8 cellular contexts compared by ENCODE assay signal in genomic region chr14:80941241-80942157, GRCh38. TPM values are rescaled to one million over a fixed set of nuclear protein-coding genes. Genes with fewer than 3 reads are reported as not detected.
DNase-seq lines count a peak whose midpoint lies in the region; ATAC-seq and TF ChIP-seq lines count a peak whose summit lies in the region.

TSS of gene CEP128 (minus strand) at chr14:80941738.

- peak within 1 kb of the TSS; percentile 68 to 83 (median 77) for H3K9ac ChIP-seq in skeletal muscle tissue (ENCODE audit: low read depth in 1 of 3, low read length in 3 of 3)

- no peaks in the 10 kb centered on the region for H3K9me3 ChIP-seq in breast epithelium
- H3K9me3 ChIP-seq in iPS-18c (ENCODE audit: control insufficient read depth, insufficient read depth, low read length) = peaks cover 2% of the 10 kb centered on the region
- no peaks in the 10 kb centered on the region for H3K9me3 ChIP-seq in skeletal muscle tissue (ENCODE audit: control insufficient read depth in 3 of 3, low read length in 3 of 3)

- H3K4me3 ChIP-seq in breast epithelium = peak within 1 kb of the TSS; percentile 67 to 76 (median 69)
- H3K4me3 ChIP-seq in iPS-18c (ENCODE audit: insufficient read depth, low read depth, low read length) = peak within 1 kb of the TSS; percentile 94
- H3K4me3 ChIP-seq in skeletal muscle tissue (ENCODE audit: low read length in 3 of 3) = peak within 1 kb of the TSS; percentile 85 to 93 (median 89)

- peak; percentile 90 for ATAC-seq in GM18870 (IDR thresholded peaks at IDR 0.05; ENCODE audit: unreplicated experiment)
- peak; percentile 96 for ATAC-seq in HG03108 (IDR thresholded peaks at IDR 0.05; ENCODE audit: unreplicated experiment)

- TF ChIP-seq CTCF in VCaP (conservative IDR thresholded peaks at IDR 0.05) (no peak), breast epithelium (IDR thresholded peaks at IDR 0.05) (no peak)

- H3K4me1 ChIP-seq in breast epithelium (peaks cover 0 to 3% of the 10 kb centered on the region in 2 donors), skeletal muscle tissue (ENCODE audit: control insufficient read depth in 3 of 3, insufficient read depth in 3 of 3, low read length in 3 of 3) (peaks cover 4 to 8% (median 6%) of the 10 kb centered on the region in 3 donors)

- DNase-seq in ACHN (peak; percentile 96), NCI-H2171 treated with DMSO at 0.1 percent for 48 hours (lab: John Stamatoyannopoulos, UW) (peak; percentile 99), breast epithelium (ENCODE audit: low spot score in 2 of 2) (peak; percentile 89 to 91)

- H3K27me3 ChIP-seq in breast epithelium (no peaks in the 10 kb centered on the region), skeletal muscle tissue (ENCODE audit: control insufficient read depth in 3 of 3, insufficient read depth in 3 of 3, low read length in 3 of 3) (no peaks in the 10 kb centered on the region)

- intact Hi-C loops in breast epithelium (cut with DNase I; ENCODE audit: low total_unique reads) = loop anchor here (10.0 kb wide), 1 partner anchor 463 kb away; the partner anchor contains the start of gene STON2

- H3K36me3 ChIP-seq in breast epithelium = no peaks in the 10 kb centered on the region
- no peaks in the 10 kb centered on the region for H3K36me3 ChIP-seq in skeletal muscle tissue (ENCODE audit: control insufficient read depth in 3 of 3, insufficient read depth in 3 of 3, low read length in 3 of 3)

- no peak for TF ChIP-seq POLR2A in breast epithelium (IDR thresholded peaks at IDR 0.05)

- in situ Hi-C loops in ACHN (cut with HindIII; ENCODE audit: low pct_ligation_motif_present, low pct_unique_long_range_greater_than_20kb, low sequenced_read_pairs) = no loop called here

- peak within 1 kb of the TSS; percentile 67 for H3K27ac ChIP-seq in VCaP
- H3K27ac ChIP-seq in breast epithelium = peak within 1 kb of the TSS; percentile 70 to 71
- H3K27ac ChIP-seq in skeletal muscle tissue (ENCODE audit: low read depth, low read length) = peak within 1 kb of the TSS; percentile 42

RNA-seq across cellular contexts. Expression of gene CEP128, which starts in this region (rescaled TPM):
- total RNA-seq in breast epithelium (10 to 100 TPM; 10.2 to 16.1 (median 11.0) TPM), skeletal muscle tissue (6.8 TPM)

Comparison
In these comparisons a context has a peak if more than half of its experiments do, and no peak if none do; other contexts are left out.
1. Peak in every context shown above with its lines: DNase-seq, ATAC-seq, H3K4me3 ChIP-seq and H3K27ac ChIP-seq.